In the genomic region with DNA sequence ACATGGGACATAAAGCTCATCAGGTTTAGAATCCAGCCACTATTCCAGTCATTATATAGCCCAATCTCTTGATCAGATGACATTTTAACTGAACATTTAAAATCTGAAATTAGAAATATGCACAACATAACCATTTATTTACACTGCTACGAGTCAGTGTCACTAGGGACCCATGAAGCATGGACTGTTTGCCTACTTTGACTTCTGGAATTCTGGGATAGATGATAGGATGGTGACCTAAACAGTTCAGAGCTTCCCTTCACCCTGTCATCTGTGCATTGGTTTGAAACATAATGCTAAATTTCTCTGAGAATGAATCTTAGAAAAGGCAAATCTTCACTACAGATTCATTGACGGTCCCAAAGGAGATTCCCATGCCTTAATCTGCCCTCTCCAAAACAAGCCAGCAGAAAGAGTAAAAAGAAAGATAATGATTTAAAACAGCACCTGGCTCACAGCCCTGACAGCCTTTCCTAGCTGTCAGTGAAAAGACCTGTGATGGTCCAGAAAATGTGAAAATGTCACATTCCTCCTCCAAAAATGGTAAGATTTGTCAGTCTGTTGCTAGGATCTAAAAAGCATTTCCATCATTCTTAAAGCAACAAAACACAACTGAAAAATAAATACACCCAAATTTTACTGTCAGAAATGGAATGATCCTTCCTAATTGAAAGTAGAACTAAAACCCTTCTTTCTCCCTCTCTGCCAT, we compare ENCODE assay signal across 14 cellular contexts.
"Had no signal": no experiment of that assay in that cellular context is flagged by ENCODE, and none has a peak within 500 bp of the region (broad histone marks: within the 10 kb centered on the region; RNA-seq: fewer than 3 reads in every experiment).

No MANE protein-coding gene starts in this region.

- H3K27me3 ChIP-seq: adrenal gland, heart left ventricle, right atrium auricular region, tibial artery, vagina had no signal

- ATAC-seq: effector memory CD8-positive, alpha-beta T cell had no signal

- H3K4me3 ChIP-seq: adrenal gland, heart left ventricle, left ventricle myocardium inferior, right atrium auricular region, smooth muscle cell, tibial artery, vagina had no signal

- H3K27ac ChIP-seq: adrenal gland, left ventricle myocardium inferior, vagina had no signal

- H3K9me3 ChIP-seq: adrenal gland, heart left ventricle, left ventricle myocardium inferior, right atrium auricular region, tibial artery, vagina had no signal

- DNase-seq: activated CD4-positive, alpha-beta T cell treated with anti-CD3 and anti-CD28 coated beads, Interleukin-2, amount 10 ng/mL, durations not matched to agents 7 days and 5 days; activated CD4-positive, CD25-positive, alpha-beta regulatory T cell; activated naive CD4-positive, alpha-beta T cell treated with anti-CD3 and anti-CD28 coated beads, Interleukin-2, amount 50 U/mL, for 16 hours; adrenal gland; cerebellar nuclear complex; effector memory CD8-positive, alpha-beta T cell; foreskin melanocyte; heart left ventricle; left ventricle myocardium inferior; T-helper 2 cell; tibial artery had no signal

- H3K36me3 ChIP-seq: adrenal gland, heart left ventricle, left ventricle myocardium inferior, right atrium auricular region, tibial artery, vagina had no signal

- H3K4me2 ChIP-seq: smooth muscle cell had no signal

- H3K4me1 ChIP-seq: adrenal gland had no signal
